Comparison of ENCODE assay signal across 7 cellular contexts in genomic region chr16:74298104-74298503, GRCh38. TPM values are rescaled to one million over a fixed set of nuclear protein-coding genes. Genes with fewer than 3 reads are reported as not detected.
A peak's percentile ranks its signal among the peaks of the same experiment; 100 is the strongest.
DNase-seq lines count a peak whose midpoint lies in the region; ATAC-seq and TF ChIP-seq lines count a peak whose summit lies in the region.

No MANE protein-coding gene starts in this region.

- no peak overlapping the region for H2AFZ ChIP-seq in SU-DHL-6 (ENCODE audit: low read depth, low read length, severe bottlenecking)

- intact Hi-C loops in esophagus muscularis mucosa (cut with DNase I) = loop anchor here (10.0 kb wide), 1 partner anchor 67 kb away; no protein-coding TSS in a partner anchor

- H3K27ac ChIP-seq in SU-DHL-6 (ENCODE audit: low read depth, low read length) (no peak overlapping the region), esophagus muscularis mucosa (replicated peaks in 1 of 4) (peak overlapping the region in 2 of 4 donors; percentile 87 to 91)

- H3K9me2 ChIP-seq in SU-DHL-6 (replicated peaks; ENCODE audit: insufficient read depth, low read length) = no peaks in the 10 kb centered on the region

- TF ChIP-seq POLR2A in esophagus muscularis mucosa (IDR thresholded peaks at IDR 0.05; ENCODE audit: low read depth) = no peak

- H3F3A ChIP-seq in SU-DHL-6 (ENCODE audit: insufficient read depth) = peaks cover 7% of the 10 kb centered on the region; the same call in 1 of the 2 replicates

- H3K9ac ChIP-seq in SU-DHL-6 (ENCODE audit: low read length) (peak overlapping the region; percentile 88), skeletal muscle satellite cell (ENCODE audit: low read depth, low read length) (peak overlapping the region; percentile 100)

- H3K79me2 ChIP-seq in SU-DHL-6 (ENCODE audit: insufficient read depth, low read length) = peaks cover 31% of the 10 kb centered on the region

- no peaks in the 10 kb centered on the region for H3K27me3 ChIP-seq in HAP-1 (ENCODE audit: low read depth)
- H3K27me3 ChIP-seq in SU-DHL-6 (ENCODE audit: low read length) = no peaks in the 10 kb centered on the region
- H3K27me3 ChIP-seq in esophagus muscularis mucosa = no peaks in the 10 kb centered on the region
- no peaks in the 10 kb centered on the region for H3K27me3 ChIP-seq in skeletal muscle satellite cell (ENCODE audit: control insufficient read depth, insufficient read depth, low read length)

- WGBS in esophagus muscularis mucosa = 85% methylated on average over 2 of the region's 2 CpGs

- no peak for TF ChIP-seq EP300 in esophagus muscularis mucosa (IDR thresholded peaks at IDR 0.05)

- H3K4me1 ChIP-seq in HAP-1 (peaks cover 15% of the 10 kb centered on the region), esophagus muscularis mucosa (peaks cover 33 to 42% (median 35%) of the 10 kb centered on the region in 4 donors), skeletal muscle satellite cell (ENCODE audit: control insufficient read depth, insufficient read depth, low read length) (peaks cover 14% of the 10 kb centered on the region)

- H3K4me3 ChIP-seq in HAP-1 (peak overlapping the region; percentile 97), SU-DHL-6 (ENCODE audit: insufficient read depth, low read length, poor library complexity, severe bottlenecking) (peak overlapping the region; percentile 98), esophagus muscularis mucosa (peak overlapping the region; percentile 66 to 94 (median 91)), skeletal muscle satellite cell (ENCODE audit: low read length) (peak overlapping the region; percentile 99)

- DNase-seq in HAP-1 (ENCODE audit: low spot score in 2 of 2) (no peak), esophagus muscularis mucosa (ENCODE audit: extremely low spot score) (no peak), iPS-NIHi7 (ENCODE audit: extremely low spot score) (no peak), HUDEP-2 (lab: John Stamatoyannopoulos, UW; ENCODE audit: unreplicated experiment in 76 of 76) (no peak)

- TF ChIP-seq CTCF in SU-DHL-6 (IDR thresholded peaks at IDR 0.05; ENCODE audit: insufficient read depth, low read length, poor library complexity, severe bottlenecking) = no peak
- no peak for TF ChIP-seq CTCF in esophagus muscularis mucosa (IDR thresholded peaks at IDR 0.05)

- H3K4me2 ChIP-seq in SU-DHL-6 (ENCODE audit: low read depth, low read length, poor library complexity, severe bottlenecking) = peak overlapping the region; percentile 99
- H3K4me2 ChIP-seq in skeletal muscle satellite cell (ENCODE audit: low read length) = peak overlapping the region; percentile 81

- H3K36me3 ChIP-seq in HAP-1 (replicated peaks) = peaks cover 48% of the 10 kb centered on the region
- peaks cover 27% of the 10 kb centered on the region for H3K36me3 ChIP-seq in SU-DHL-6 (ENCODE audit: low read length)
- H3K36me3 ChIP-seq in esophagus muscularis mucosa = peaks cover 28 to 50% (median 39%) of the 10 kb centered on the region in 4 donors
- peaks cover 38% of the 10 kb centered on the region for H3K36me3 ChIP-seq in skeletal muscle satellite cell (ENCODE audit: insufficient read depth, low read length)

- H4K20me1 ChIP-seq in SU-DHL-6 (ENCODE audit: low read depth, low read length) = peaks cover 19% of the 10 kb centered on the region; the same call in 1 of the 2 replicates

- H3K9me3 ChIP-seq in HAP-1 (no peaks in the 10 kb centered on the region), SU-DHL-6 (ENCODE audit: insufficient read depth, low read length) (no peaks in the 10 kb centered on the region), esophagus muscularis mucosa (no peaks in the 10 kb centered on the region), skeletal muscle satellite cell (replicated peaks; ENCODE audit: low read length) (no peaks in the 10 kb centered on the region)

- no peak for ATAC-seq in GM18870 (IDR thresholded peaks at IDR 0.05; ENCODE audit: unreplicated experiment)

- in situ Hi-C loops in HAP-1 (cut with MboI; ENCODE audit: low sequenced_read_pairs) = no loop called here

RNA-seq across cellular contexts. Expression of gene PSMD7, which starts 1.5 kb away (rescaled TPM):
- 10 to 100 TPM; 75.6 to 94.4 (median 87.7) TPM for total RNA-seq in esophagus muscularis mucosa
- total RNA-seq in skeletal muscle satellite cell (2012; rRNA removed) = 68.4 and 75.6 TPM in 2 replicates
